Comparison of ENCODE assay signal across 13 cellular contexts in the genomic region with DNA sequence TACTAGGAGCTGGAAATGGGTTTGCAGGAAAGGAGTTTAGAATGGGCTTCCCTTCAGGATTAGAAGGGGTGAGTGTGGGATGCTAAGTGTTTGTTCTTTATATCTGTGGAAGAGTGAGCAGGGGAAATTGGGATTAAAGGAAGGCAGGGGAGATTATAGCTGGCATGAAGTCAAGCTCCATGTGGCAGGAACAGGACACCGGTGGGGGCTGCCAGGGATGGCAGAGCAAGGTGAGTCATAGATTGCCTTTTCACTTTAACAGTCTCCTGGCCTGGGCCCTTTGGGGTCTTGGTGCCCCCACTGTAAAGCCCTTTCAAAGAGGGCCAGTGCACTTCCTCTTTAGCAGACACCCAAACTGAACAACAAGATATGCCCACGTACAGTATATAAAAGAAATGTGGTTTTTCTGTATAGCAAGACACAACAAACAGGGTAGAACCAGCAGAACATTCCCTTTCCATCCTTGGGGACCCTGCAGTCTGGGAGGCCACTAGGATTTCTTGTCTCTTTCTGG. TPM values are rescaled to one million over a fixed set of nuclear protein-coding genes. Genes with fewer than 3 reads are reported as not detected.
DNase-seq lines count a peak whose midpoint lies in the region; ATAC-seq, FAIRE-seq and TF ChIP-seq lines count a peak whose summit lies in the region.
"Had no signal": no experiment of that assay in that cellular context is flagged by ENCODE, and none has a peak within 500 bp of the region (broad histone marks: within the 10 kb centered on the region; RNA-seq: fewer than 3 reads in every experiment).

No MANE protein-coding gene starts in this region.

- H3K36me3 ChIP-seq in neural progenitor cell, result no peaks in the 10 kb centered on the region
- H3K36me3 ChIP-seq: BE2C had no signal

- DNase-seq in Daoy (ENCODE audit: low read depth), result peak; percentile 46
- DNase-seq in GM12891 (ENCODE audit: insufficient read length, low spot score), result no peak
- DNase-seq in T-helper 17 cell, result no peak
- DNase-seq in neural progenitor cell (ENCODE audit: low spot score), result no peak
- DNase-seq in activated T-cell treated with anti-CD3 and anti-CD28 coated beads, Interleukin-2, amount 50 U/mL, for 24 hours, result no peak
- DNase-seq in activated naive CD4-positive, alpha-beta T cell treated with anti-CD3 and anti-CD28 coated beads, Interleukin-2, amount 10 ng/mL, durations not matched to agents 7 days and 5 days, result no peak

- H3K27ac ChIP-seq in neural progenitor cell, result no peak overlapping the region

- no peak for FAIRE-seq in GM12891 (lab: Jason Lieb, UNC)

- H3K27me3 Mint-ChIP-seq in T-helper 17 cell (peaks cover 44% of the 10 kb centered on the region), neural progenitor cell (ENCODE audit: insufficient read depth, low read depth) (peaks cover 21% of the 10 kb centered on the region)
- H3K27me3 Mint-ChIP-seq in activated T-cell treated with anti-CD3 and anti-CD28 coated beads, Interleukin-2, amount 50 U/mL, for 24 hours, result peaks cover 31% of the 10 kb centered on the region
- peaks cover 32% of the 10 kb centered on the region for H3K27me3 Mint-ChIP-seq in activated naive CD4-positive, alpha-beta T cell treated with anti-CD3 and anti-CD28 coated beads, Interleukin-2, amount 10 ng/mL, durations not matched to agents 7 days and 5 days

- no peaks in the 10 kb centered on the region for H3K9me3 ChIP-seq in T-helper 17 cell (ENCODE audit: control insufficient read depth, low read length, poor library complexity, severe bottlenecking)
- H3K9me3 ChIP-seq in neural progenitor cell (ENCODE audit: low read depth), result no peaks in the 10 kb centered on the region
- H3K9me3 ChIP-seq: BE2C, Caco-2 had no signal

- no peaks in the 10 kb centered on the region for H3K79me2 ChIP-seq in neural progenitor cell (ENCODE audit: low read depth)

- H3K9me3 Mint-ChIP-seq in neural progenitor cell, result no peaks in the 10 kb centered on the region
- H3K9me3 Mint-ChIP-seq in activated T-cell treated with anti-CD3 and anti-CD28 coated beads, Interleukin-2, amount 50 U/mL, for 24 hours, result no peaks in the 10 kb centered on the region
- no peaks in the 10 kb centered on the region for H3K9me3 Mint-ChIP-seq in activated naive CD4-positive, alpha-beta T cell treated with anti-CD3 and anti-CD28 coated beads, Interleukin-2, amount 10 ng/mL, durations not matched to agents 7 days and 5 days
- H3K9me3 Mint-ChIP-seq: GM23338, HFFc6, IgD-negative memory B cell had no signal

- no peaks in the 10 kb centered on the region for H4K20me1 ChIP-seq in neural progenitor cell (ENCODE audit: low read depth)

- TF ChIP-seq POLR2A in GM12891 (IDR thresholded peaks at IDR 0.05; ENCODE audit: low read depth, low read length), result no peak

- peak overlapping the region; percentile 32 for H3K4me2 ChIP-seq in neural progenitor cell
- H3K4me2 ChIP-seq: GM23338 had no signal

- H3K36me3 Mint-ChIP-seq in T-helper 17 cell (ENCODE audit: low read depth), result peaks cover 2% of the 10 kb centered on the region
- no peaks in the 10 kb centered on the region for H3K36me3 Mint-ChIP-seq in neural progenitor cell
- no peaks in the 10 kb centered on the region for H3K36me3 Mint-ChIP-seq in activated T-cell treated with anti-CD3 and anti-CD28 coated beads, Interleukin-2, amount 50 U/mL, for 24 hours (ENCODE audit: low read depth)
- no peaks in the 10 kb centered on the region for H3K36me3 Mint-ChIP-seq in activated naive CD4-positive, alpha-beta T cell treated with anti-CD3 and anti-CD28 coated beads, Interleukin-2, amount 10 ng/mL, durations not matched to agents 7 days and 5 days
- H3K36me3 Mint-ChIP-seq: CD4-positive, CD25-positive, alpha-beta regulatory T cell had no signal

- no peak overlapping the region for H3K9ac ChIP-seq in neural progenitor cell

- ATAC-seq in T-helper 17 cell (no peak), GM18858 (IDR thresholded peaks at IDR 0.05; ENCODE audit: unreplicated experiment) (no peak)

- H3K4me1 Mint-ChIP-seq in T-helper 17 cell (no peaks in the 10 kb centered on the region), neural progenitor cell (peaks cover under 1% of the 10 kb centered on the region)
- H3K4me1 Mint-ChIP-seq in activated T-cell treated with anti-CD3 and anti-CD28 coated beads, Interleukin-2, amount 50 U/mL, for 24 hours (ENCODE audit: low read depth), result no peaks in the 10 kb centered on the region
- H3K4me1 Mint-ChIP-seq in activated naive CD4-positive, alpha-beta T cell treated with anti-CD3 and anti-CD28 coated beads, Interleukin-2, amount 10 ng/mL, durations not matched to agents 7 days and 5 days, result no peaks in the 10 kb centered on the region
- H3K4me1 Mint-ChIP-seq: CD4-positive, CD25-positive, alpha-beta regulatory T cell; IgD-negative memory B cell had no signal

- H2AFZ ChIP-seq in neural progenitor cell (replicated peaks), result peak overlapping the region; percentile 81
- H2AFZ ChIP-seq: GM23338 had no signal

- H3K27ac Mint-ChIP-seq in T-helper 17 cell (peak overlapping the region; percentile 14), neural progenitor cell (no peak overlapping the region)
- no peak overlapping the region for H3K27ac Mint-ChIP-seq in activated T-cell treated with anti-CD3 and anti-CD28 coated beads, Interleukin-2, amount 50 U/mL, for 24 hours
- no peak overlapping the region for H3K27ac Mint-ChIP-seq in activated naive CD4-positive, alpha-beta T cell treated with anti-CD3 and anti-CD28 coated beads, Interleukin-2, amount 10 ng/mL, durations not matched to agents 7 days and 5 days
- H3K27ac Mint-ChIP-seq: CD4-positive, CD25-positive, alpha-beta regulatory T cell; GM23338; HFFc6 had no signal

- H3K27me3 ChIP-seq in neural progenitor cell, result no peaks in the 10 kb centered on the region

- H3K4me3 Mint-ChIP-seq in T-helper 17 cell (no peak overlapping the region), neural progenitor cell (no peak overlapping the region)
- H3K4me3 Mint-ChIP-seq in activated T-cell treated with anti-CD3 and anti-CD28 coated beads, Interleukin-2, amount 50 U/mL, for 24 hours, result no peak overlapping the region
- H3K4me3 Mint-ChIP-seq in activated naive CD4-positive, alpha-beta T cell treated with anti-CD3 and anti-CD28 coated beads, Interleukin-2, amount 10 ng/mL, durations not matched to agents 7 days and 5 days, result no peak overlapping the region
- H3K4me3 Mint-ChIP-seq: CD4-positive, CD25-positive, alpha-beta regulatory T cell; GM23338; HFFc6; IgD-negative memory B cell had no signal

- CTCF ChIA-PET in activated naive CD4-positive, alpha-beta T cell treated with anti-CD3 and anti-CD28 coated beads, Interleukin-2, amount 10 ng/mL, durations not matched to agents 7 days and 5 days (lab: Charles Lee), result interaction anchor here (0.8 to 1.7 kb wide), 4 partner anchors 9 to 643 kb away, joined by 3 to 4 read pairs (median 4); no protein-coding TSS in a partner anchor

- H3K4me1 ChIP-seq in neural progenitor cell, result peaks cover 6% of the 10 kb centered on the region
- H3K4me1 ChIP-seq: BE2C, Caco-2 had no signal

- H3K4me3 ChIP-seq in neural progenitor cell, result no peak overlapping the region
- H3K4me3 ChIP-seq: GM23338 had no signal

- TF ChIP-seq CTCF in neural progenitor cell (IDR thresholded peaks at IDR 0.05), result no peak

- peaks cover 8% of the 10 kb centered on the region for H3F3A ChIP-seq in neural progenitor cell (ENCODE audit: low read depth)

TF ChIP-seq in GM12891, 5 proteins besides CTCF, POLR2A, EP300 and RAD21:
- no peak for TF ChIP-seq TAF1 (IDR thresholded peaks at IDR 0.05; ENCODE audit: low read depth, low read length)
- TF ChIP-seq SPI1 (IDR thresholded peaks at IDR 0.05; ENCODE audit: low read depth, low read length), result peak; percentile 20; the same call in 1 of the 2 replicates

RNA-seq across cellular contexts. Expression of a gene that starts 23.1 kb away (rescaled TPM):
- 34.2 and 63.6 TPM in 2 replicates for total RNA-seq in Daoy (2014; rRNA removed; shearing (Covaris generic))
- 7.1 TPM for polyA plus RNA-seq in GM12891 (2012; ENCODE audit: low read depth, missing spikeins)
- total RNA-seq in T-helper 17 cell (10 to 100 TPM; 61.7 to 65.5 TPM), neural progenitor cell (ENCODE audit: low replicate concordance) (69.3 and 114 TPM in 2 replicates)
